In the genomic region with DNA sequence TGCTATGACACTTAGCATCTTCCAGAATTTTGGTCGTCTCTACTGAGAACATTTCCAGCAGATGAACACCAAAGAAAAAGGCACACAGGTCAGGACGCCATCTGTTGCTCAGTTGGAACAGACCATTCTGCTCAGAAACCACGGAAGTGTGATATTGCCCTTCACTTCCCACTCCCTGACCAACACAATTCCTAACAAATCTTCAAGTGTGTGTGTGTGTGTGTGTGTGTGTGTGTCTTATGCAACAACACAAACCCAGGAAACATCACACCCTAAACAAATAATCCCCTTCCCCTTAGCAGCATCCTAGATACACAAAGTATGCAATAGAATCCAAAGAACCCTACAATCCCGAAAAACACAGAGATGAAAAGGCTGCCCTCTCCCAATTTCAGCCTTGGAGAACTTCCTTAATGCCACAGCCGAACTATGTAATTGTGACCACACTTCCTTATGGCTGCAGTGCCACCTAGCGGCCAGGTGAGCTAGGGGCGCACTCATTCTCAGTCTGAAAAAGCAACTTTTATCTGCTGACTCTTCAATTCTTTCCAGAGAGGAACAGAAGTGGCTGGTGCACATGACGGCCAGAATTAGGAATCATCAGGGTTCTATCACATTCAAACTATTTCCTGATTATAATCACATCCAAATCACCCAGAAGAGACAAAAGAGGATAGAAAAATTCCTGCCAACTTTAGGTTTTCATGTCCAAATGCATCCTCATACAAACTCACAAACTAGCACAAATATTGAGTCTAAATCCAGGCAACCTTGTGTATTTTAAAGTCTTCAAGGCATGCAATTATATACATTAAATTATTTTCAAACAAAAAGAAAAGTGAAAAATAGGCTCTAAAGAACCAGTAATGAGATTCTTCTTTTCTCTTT, we compare ENCODE assay signal across 8 cellular contexts.
A peak's percentile ranks its signal among the peaks of the same experiment; 100 is the strongest.
DNase-seq lines count a peak whose midpoint lies in the region; ATAC-seq, FAIRE-seq and TF ChIP-seq lines count a peak whose summit lies in the region.

No MANE protein-coding gene starts in this region.

- peak; percentile 73 for FAIRE-seq in HTR-8/SVneo (lab: Jason Lieb, UNC)

- peaks cover 0 to 3% of the 10 kb centered on the region in 2 donors for H3K4me1 ChIP-seq in thyroid gland

- H3K4me3 ChIP-seq in thyroid gland (replicated peaks in 1 of 3), result no peak overlapping the region

- DNase-seq in DMS53 (lab: John Stamatoyannopoulos, UW) (peak; percentile 91), HTR-8/SVneo (ENCODE audit: insufficient read length, low spot score) (peak; percentile 72), OCI-M1 (lab: John Stamatoyannopoulos, UW) (peak; percentile 82), fibroblast of peridontal ligament (ENCODE audit: extremely low read depth) (peak; percentile 84), nucleus accumbens (lab: John Stamatoyannopoulos, UW) (peak in 42 of 56 donors; percentile 1 to 79 (median 25)), thyroid gland (peak; percentile 87 to 90)
- DNase-seq in activated T-cell treated with anti-CD3 and anti-CD28 coated beads, Interleukin-2, amount 50 U/mL, for 48 hours, result peak; percentile 78 to 79

- TF ChIP-seq CTCF in thyroid gland (IDR thresholded peaks at IDR 0.05), result peak; percentile 73 to 97 (median 91)

- H3K9me3 ChIP-seq in thyroid gland, result no peaks in the 10 kb centered on the region

- intact Hi-C loops in thyroid gland (cut with DNase I), result no loop called here

- no peaks in the 10 kb centered on the region for H3K27me3 ChIP-seq in thyroid gland

- no peak for TF ChIP-seq POLR2A in thyroid gland (IDR thresholded peaks at IDR 0.05)

- H3K36me3 ChIP-seq in thyroid gland, result no peaks in the 10 kb centered on the region

- ATAC-seq in GM21381 (IDR thresholded peaks at IDR 0.05; ENCODE audit: unreplicated experiment), result peak; percentile 93

- peak overlapping the region in 1 of 3 donors; percentile 43 for H3K27ac ChIP-seq in thyroid gland

- 11 to 18% methylated on average over 8 of the region's 8 CpGs for WGBS in thyroid gland, 2 donors

Comparison
In these comparisons a context has a peak if more than half of its experiments do, and no peak if none do; other contexts are left out.
1. DNase-seq: peak in every context shown above with its lines; median percentile 91 in DMS53; 88 in thyroid gland; 84 in fibroblast of peridontal ligament; 82 in OCI-M1; 78 in activated T-cell treated with anti-CD3 and anti-CD28 coated beads, Interleukin-2, amount 50 U/mL, for 48 hours; 72 in HTR-8/SVneo; 25 in nucleus accumbens.